8 cellular contexts compared by ENCODE assay signal in genomic region chr2:9842487-9843228, GRCh38. TPM values are rescaled to one million over a fixed set of nuclear protein-coding genes. Genes with fewer than 3 reads are reported as not detected.
DNase-seq lines count a peak whose midpoint lies in the region; ATAC-seq and TF ChIP-seq lines count a peak whose summit lies in the region.

No MANE protein-coding gene starts in this region.

- no peaks in the 10 kb centered on the region for H3K27me3 Mint-ChIP-seq in stimulated activated naive B cell treated with anti-CD40 and anti-IgM and Interleukin-4, amounts not matched to agents 10 μg/mL and 1 μg/mL and 100 μg/mL, for 72 hours

- H3K4me3 ChIP-seq in HUES6 (ENCODE audit: low read depth, low read length) = peak overlapping the region; percentile 85
- H3K4me3 ChIP-seq in iPS-18a (ENCODE audit: low read length) = peak overlapping the region; percentile 91

- TF ChIP-seq CTCF in GM10266 (IDR thresholded peaks at IDR 0.05; ENCODE audit: control insufficient read depth, insufficient read depth, low read depth, missing control alignments) = no peak

- peak overlapping the region; percentile 91 to 97 for H3K4me3 Mint-ChIP-seq in stimulated activated naive B cell treated with anti-CD40 and anti-IgM and Interleukin-4, amounts not matched to agents 10 μg/mL and 1 μg/mL and 100 μg/mL, for 72 hours

- H3K27ac Mint-ChIP-seq in activated naive CD4-positive, alpha-beta T cell treated with anti-CD3 and anti-CD28 coated beads, Interleukin-2, amount 50 U/mL, for 72 hours = peak overlapping the region; percentile 86 to 94
- peak overlapping the region; percentile 96 for H3K27ac Mint-ChIP-seq in stimulated activated naive B cell treated with anti-CD40 and anti-IgM and Interleukin-4, amounts not matched to agents 10 μg/mL and 1 μg/mL and 100 μg/mL, for 72 hours

- peaks cover 10 to 16% of the 10 kb centered on the region in 2 donors for H3K36me3 Mint-ChIP-seq in activated naive CD4-positive, alpha-beta T cell treated with anti-CD3 and anti-CD28 coated beads, Interleukin-2, amount 50 U/mL, for 72 hours
- peaks cover 10 to 14% of the 10 kb centered on the region in 2 donors for H3K36me3 Mint-ChIP-seq in stimulated activated naive B cell treated with anti-CD40 and anti-IgM and Interleukin-4, amounts not matched to agents 10 μg/mL and 1 μg/mL and 100 μg/mL, for 72 hours

- H3K36me3 ChIP-seq in HUES6 (ENCODE audit: control insufficient read depth, insufficient read depth, low read length) (peaks cover 27% of the 10 kb centered on the region), iPS-18a (ENCODE audit: control insufficient read depth, low read depth, low read length) (peaks cover 22% of the 10 kb centered on the region)

- H3K4me1 Mint-ChIP-seq in stimulated activated naive B cell treated with anti-CD40 and anti-IgM and Interleukin-4, amounts not matched to agents 10 μg/mL and 1 μg/mL and 100 μg/mL, for 72 hours = peaks cover 14 to 45% of the 10 kb centered on the region in 2 donors

- H3K4me1 ChIP-seq in HUES6 (ENCODE audit: control insufficient read depth, insufficient read depth, low read length) (no peaks in the 10 kb centered on the region), iPS-18a (ENCODE audit: control insufficient read depth, low read depth, low read length) (peaks cover 6% of the 10 kb centered on the region)

- no peaks in the 10 kb centered on the region for H3K9me3 Mint-ChIP-seq in activated naive CD4-positive, alpha-beta T cell treated with anti-CD3 and anti-CD28 coated beads, Interleukin-2, amount 50 U/mL, for 72 hours
- H3K9me3 Mint-ChIP-seq in stimulated activated naive B cell treated with anti-CD40 and anti-IgM and Interleukin-4, amounts not matched to agents 10 μg/mL and 1 μg/mL and 100 μg/mL, for 72 hours = peaks cover 0 to 1% of the 10 kb centered on the region in 2 donors

- no peak for DNase-seq in activated naive CD4-positive, alpha-beta T cell treated with anti-CD3 and anti-CD28 coated beads, Interleukin-2, amount 50 U/mL, for 72 hours (ENCODE audit: low spot score in 2 of 2)
- DNase-seq in stimulated activated naive B cell treated with anti-CD40 and anti-IgM and Interleukin-4, amounts not matched to agents 10 μg/mL and 1 μg/mL and 100 μg/mL, for 72 hours = no peak
- DNase-seq in HUDEP-2 (lab: John Stamatoyannopoulos, UW; ENCODE audit: unreplicated experiment in 76 of 76) (no peak), GM10266 (ENCODE audit: extremely low spot score) (no peak)

- peak overlapping the region; percentile 82 for H3K9ac ChIP-seq in HUES6 (ENCODE audit: low read length)
- H3K9ac ChIP-seq in iPS-18a (ENCODE audit: low read length) = peak overlapping the region; percentile 72

- H3K27me3 ChIP-seq in HUES6 (ENCODE audit: control insufficient read depth, insufficient read depth, low read length) (no peaks in the 10 kb centered on the region), iPS-18a (ENCODE audit: control insufficient read depth, insufficient read depth, low read length) (no peaks in the 10 kb centered on the region)

- H3K9me3 ChIP-seq in HUES6 (ENCODE audit: control insufficient read depth, insufficient read depth, low read depth, low read length) (no peaks in the 10 kb centered on the region), iPS-18a (ENCODE audit: control insufficient read depth, low read depth, low read length) (no peaks in the 10 kb centered on the region)

- H3K27ac ChIP-seq in HUES6 (ENCODE audit: low read depth, low read length) = no peak overlapping the region; the same call in 1 of the 2 replicates
- no peak overlapping the region for H3K27ac ChIP-seq in iPS-18a (ENCODE audit: low read length)

- ATAC-seq in activated naive CD4-positive, alpha-beta T cell treated with anti-CD3 and anti-CD28 coated beads, Interleukin-2, amount 50 U/mL, for 72 hours = no peak
- no peak for ATAC-seq in stimulated activated naive B cell treated with anti-CD40 and anti-IgM and Interleukin-4, amounts not matched to agents 10 μg/mL and 1 μg/mL and 100 μg/mL, for 72 hours (replicated peaks)
- ATAC-seq in HG03571 (IDR thresholded peaks at IDR 0.05; ENCODE audit: unreplicated experiment) = no peak
- no peak for ATAC-seq in HG03045 (IDR thresholded peaks at IDR 0.05; ENCODE audit: unreplicated experiment)

RNA-seq across cellular contexts. Expression of gene TAF1B, which starts 0.6 kb away (rescaled TPM):
- total RNA-seq in activated naive CD4-positive, alpha-beta T cell treated with anti-CD3 and anti-CD28 coated beads, Interleukin-2, amount 50 U/mL, for 72 hours = 10 to 100 TPM; 22.7 to 28.8 TPM
